In the genomic region with DNA sequence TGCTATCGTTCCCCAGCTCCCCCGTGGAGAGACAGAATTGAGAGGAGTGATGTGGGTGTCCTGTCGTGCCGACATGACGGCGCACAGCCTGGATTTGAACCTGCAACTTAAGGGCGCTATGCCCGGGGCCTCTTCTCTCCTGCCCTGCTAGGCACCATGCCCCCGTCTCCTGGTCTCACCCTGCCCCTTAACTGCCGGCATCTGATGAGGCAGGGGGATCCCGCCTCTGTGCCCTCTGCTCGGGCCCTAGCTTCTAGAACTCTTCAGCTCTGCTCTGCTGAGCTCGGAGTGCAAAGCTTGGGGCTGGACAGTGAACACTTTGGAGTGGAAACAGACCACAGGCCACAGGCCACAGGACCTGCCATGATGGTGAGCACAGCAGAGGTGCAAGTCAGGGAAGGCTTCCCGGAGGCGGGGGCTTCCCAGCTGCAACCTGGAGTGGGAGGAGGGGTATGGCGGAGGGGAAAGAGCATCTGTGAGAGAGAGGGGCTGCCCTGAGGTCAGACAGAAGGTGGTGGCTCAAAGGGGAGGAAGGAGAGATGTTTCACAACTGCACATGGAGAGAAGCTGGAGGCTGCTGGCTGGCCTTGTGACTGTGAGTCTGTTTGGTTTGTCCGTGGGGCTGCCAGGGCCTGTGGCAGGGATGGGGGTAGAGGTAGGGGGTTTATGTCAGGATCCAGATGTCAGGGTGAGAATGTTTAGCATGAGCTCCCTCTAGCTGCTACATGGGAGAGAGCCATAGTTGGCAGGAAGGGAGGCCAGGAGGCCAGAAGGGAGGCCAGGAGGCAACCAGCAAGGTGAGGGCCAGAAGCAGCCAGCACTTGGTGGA, we compare ENCODE assay signal across 1 cellular context.
TF ChIP-seq lines count a peak whose summit lies in the region.

No MANE protein-coding gene starts in this region.

TF ChIP-seq in GM23338, 12 proteins besides CTCF, POLR2A, EP300 and RAD21 (continued from another document):
- TF ChIP-seq, protein P1, sequence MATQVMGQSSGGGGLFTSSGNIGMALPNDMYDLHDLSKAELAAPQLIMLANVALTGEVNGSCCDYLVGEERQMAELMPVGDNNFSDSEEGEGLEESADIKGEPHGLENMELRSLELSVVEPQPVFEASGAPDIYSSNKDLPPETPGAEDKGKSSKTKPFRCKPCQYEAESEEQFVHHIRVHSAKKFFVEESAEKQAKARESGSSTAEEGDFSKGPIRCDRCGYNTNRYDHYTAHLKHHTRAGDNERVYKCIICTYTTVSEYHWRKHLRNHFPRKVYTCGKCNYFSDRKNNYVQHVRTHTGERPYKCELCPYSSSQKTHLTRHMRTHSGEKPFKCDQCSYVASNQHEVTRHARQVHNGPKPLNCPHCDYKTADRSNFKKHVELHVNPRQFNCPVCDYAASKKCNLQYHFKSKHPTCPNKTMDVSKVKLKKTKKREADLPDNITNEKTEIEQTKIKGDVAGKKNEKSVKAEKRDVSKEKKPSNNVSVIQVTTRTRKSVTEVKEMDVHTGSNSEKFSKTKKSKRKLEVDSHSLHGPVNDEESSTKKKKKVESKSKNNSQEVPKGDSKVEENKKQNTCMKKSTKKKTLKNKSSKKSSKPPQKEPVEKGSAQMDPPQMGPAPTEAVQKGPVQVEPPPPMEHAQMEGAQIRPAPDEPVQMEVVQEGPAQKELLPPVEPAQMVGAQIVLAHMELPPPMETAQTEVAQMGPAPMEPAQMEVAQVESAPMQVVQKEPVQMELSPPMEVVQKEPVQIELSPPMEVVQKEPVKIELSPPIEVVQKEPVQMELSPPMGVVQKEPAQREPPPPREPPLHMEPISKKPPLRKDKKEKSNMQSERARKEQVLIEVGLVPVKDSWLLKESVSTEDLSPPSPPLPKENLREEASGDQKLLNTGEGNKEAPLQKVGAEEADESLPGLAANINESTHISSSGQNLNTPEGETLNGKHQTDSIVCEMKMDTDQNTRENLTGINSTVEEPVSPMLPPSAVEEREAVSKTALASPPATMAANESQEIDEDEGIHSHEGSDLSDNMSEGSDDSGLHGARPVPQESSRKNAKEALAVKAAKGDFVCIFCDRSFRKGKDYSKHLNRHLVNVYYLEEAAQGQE (IDR thresholded peaks at IDR 0.05; ENCODE audit: unreplicated experiment): no peak
- TF ChIP-seq POLR2AphosphoS5 (IDR thresholded peaks at IDR 0.05; ENCODE audit: low read depth): no peak; the same call in 1 of the 2 replicates
- TF ChIP-seq EZH2phosphoT487 (IDR thresholded peaks at IDR 0.05; ENCODE audit: unreplicated experiment): no peak
- no peak for TF ChIP-seq EZH2 (IDR thresholded peaks at IDR 0.05; ENCODE audit: low read depth, unreplicated experiment)
- TF ChIP-seq, protein P2, sequence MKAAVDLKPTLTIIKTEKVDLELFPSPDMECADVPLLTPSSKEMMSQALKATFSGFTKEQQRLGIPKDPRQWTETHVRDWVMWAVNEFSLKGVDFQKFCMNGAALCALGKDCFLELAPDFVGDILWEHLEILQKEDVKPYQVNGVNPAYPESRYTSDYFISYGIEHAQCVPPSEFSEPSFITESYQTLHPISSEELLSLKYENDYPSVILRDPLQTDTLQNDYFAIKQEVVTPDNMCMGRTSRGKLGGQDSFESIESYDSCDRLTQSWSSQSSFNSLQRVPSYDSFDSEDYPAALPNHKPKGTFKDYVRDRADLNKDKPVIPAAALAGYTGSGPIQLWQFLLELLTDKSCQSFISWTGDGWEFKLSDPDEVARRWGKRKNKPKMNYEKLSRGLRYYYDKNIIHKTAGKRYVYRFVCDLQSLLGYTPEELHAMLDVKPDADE (IDR thresholded peaks at IDR 0.05): no peak
- no peak for TF ChIP-seq STAT1 (IDR thresholded peaks at IDR 0.05; ENCODE audit: unreplicated experiment)
TF ChIP-seq in GM23338: peak in this region for 0.
